Comparison of ENCODE assay signal across 8 cellular contexts in genomic region chr11:60130496-60130895, GRCh38. TPM values are rescaled to one million over a fixed set of nuclear protein-coding genes. Genes with fewer than 3 reads are reported as not detected.
DNase-seq lines count a peak whose midpoint lies in the region; ATAC-seq, FAIRE-seq and TF ChIP-seq lines count a peak whose summit lies in the region.

No MANE protein-coding gene starts in this region.

- no peaks in the 10 kb centered on the region for H3K9me3 Mint-ChIP-seq in CD4-positive, alpha-beta T cell
- H3K9me3 Mint-ChIP-seq in endothelial cell (ENCODE audit: unreplicated experiment): no peaks in the 10 kb centered on the region

- no peak overlapping the region for H3K4me3 ChIP-seq in pancreas

- H3K27me3 ChIP-seq in CD4-positive, alpha-beta T cell (ENCODE audit: control insufficient read depth, insufficient read depth, low read length): no peaks in the 10 kb centered on the region
- H3K27me3 ChIP-seq in pancreas: no peaks in the 10 kb centered on the region

- no peak overlapping the region for H3K4me3 Mint-ChIP-seq in CD4-positive, alpha-beta T cell
- H3K4me3 Mint-ChIP-seq in endothelial cell (ENCODE audit: unreplicated experiment): no peak overlapping the region

- no peaks in the 10 kb centered on the region for H3K27me3 Mint-ChIP-seq in CD4-positive, alpha-beta T cell
- H3K27me3 Mint-ChIP-seq in endothelial cell (ENCODE audit: unreplicated experiment): no peaks in the 10 kb centered on the region

- DNase-seq in CD4-positive, alpha-beta T cell: no peak
- peak; percentile 60 for DNase-seq in NOMO-1 treated with dmso at 0.1 percent for 144 hours (lab: John Stamatoyannopoulos, UW; ENCODE audit: unreplicated experiment)
- peak; percentile 44 for DNase-seq in endothelial cell (ENCODE audit: low spot score)
- DNase-seq in pancreas: peak in 1 of 6 donors; percentile 14
- no peak for DNase-seq in activated effector memory CD4-positive, alpha-beta T cell treated with anti-CD3 and anti-CD28 coated beads, Interleukin-2, amount 50 U/mL, for 16 hours

- POLR2A ChIA-PET in CD4-positive, alpha-beta T cell (lab: Charles Lee): no interaction called here

- TF ChIP-seq CTCF in CD4-positive, alpha-beta T cell (IDR thresholded peaks at IDR 0.05): peak; percentile 22
- TF ChIP-seq CTCF in endothelial cell (IDR thresholded peaks at IDR 0.05; ENCODE audit: unreplicated experiment): peak; percentile 19
- peak in 2 of 4 donors; percentile 22 to 35 for TF ChIP-seq CTCF in pancreas (IDR thresholded peaks at IDR 0.05)

- intact Hi-C loops in CD4-positive, alpha-beta T cell (cut with DNase I, micrococcal nuclease): loop anchor here in 1 of 2 experiments (2.0 kb wide), 1 partner anchor 308 kb away; no protein-coding TSS in a partner anchor
- intact Hi-C loops in pancreas (cut with DNase I): loop anchor here in 1 of 3 donors (5.0 kb wide), 1 partner anchor 308 kb away; no protein-coding TSS in a partner anchor

- CTCF ChIA-PET in CD4-positive, alpha-beta T cell (lab: Charles Lee): no interaction called here

- H3K36me3 Mint-ChIP-seq in CD4-positive, alpha-beta T cell (ENCODE audit: low read depth): no peaks in the 10 kb centered on the region
- no peaks in the 10 kb centered on the region for H3K36me3 Mint-ChIP-seq in endothelial cell (ENCODE audit: low read depth, unreplicated experiment)

- no peak overlapping the region for H3K27ac Mint-ChIP-seq in CD4-positive, alpha-beta T cell
- H3K27ac Mint-ChIP-seq in endothelial cell (ENCODE audit: unreplicated experiment): no peak overlapping the region

- no peaks in the 10 kb centered on the region for H3K9me3 ChIP-seq in CD4-positive, alpha-beta T cell (ENCODE audit: control insufficient read depth, low read length)
- no peaks in the 10 kb centered on the region for H3K9me3 ChIP-seq in pancreas

- H3K27ac ChIP-seq in CD4-positive, alpha-beta T cell (ENCODE audit: low read depth, low read length): no peak overlapping the region
- H3K27ac ChIP-seq in pancreas: no peak overlapping the region

- no peaks in the 10 kb centered on the region for H3K4me1 Mint-ChIP-seq in CD4-positive, alpha-beta T cell (ENCODE audit: low read depth)
- peaks cover 3% of the 10 kb centered on the region for H3K4me1 Mint-ChIP-seq in endothelial cell (ENCODE audit: unreplicated experiment)

- H3K4me1 ChIP-seq in pancreas: no peaks in the 10 kb centered on the region

- no peaks in the 10 kb centered on the region for H3K36me3 ChIP-seq in pancreas

- ATAC-seq in CD4-positive, alpha-beta T cell (ENCODE audit: poor library complexity): no peak
- ATAC-seq in GM19351 (IDR thresholded peaks at IDR 0.05; ENCODE audit: unreplicated experiment): peak; percentile 53
- peak; percentile 69 to 95 (median 84) for ATAC-seq in pancreas
- no peak for ATAC-seq in HG03108 (IDR thresholded peaks at IDR 0.05; ENCODE audit: unreplicated experiment)
- no peak for ATAC-seq in HG03354 (IDR thresholded peaks at IDR 0.05; ENCODE audit: poor library complexity, severe bottlenecking, unreplicated experiment)

- no peak for FAIRE-seq in pancreas (lab: Jason Lieb, UNC)

RNA-seq across cellular contexts. Expression of gene MS4A2, which starts 42.0 kb away (rescaled TPM):
- total RNA-seq in CD4-positive, alpha-beta T cell: not detected
- total RNA-seq in endothelial cell (ENCODE audit: unreplicated experiment): 0.10 TPM
- under 1 TPM in 5 of 6 donors, not detected in 1; 0.09 to 0.93 (median 0.52) TPM for total RNA-seq in pancreas
- under 1 TPM; 0.04 to 0.35 TPM for polyA plus RNA-seq in pancreas

RNA-seq across cellular contexts. Expression of gene MS4A6A, which starts 52.4 kb away (rescaled TPM):
- total RNA-seq in CD4-positive, alpha-beta T cell: 1 to 10 TPM; 3.3 TPM
- not detected for total RNA-seq in endothelial cell (ENCODE audit: unreplicated experiment)
- total RNA-seq in pancreas: 10 to 100 TPM in 3 of 6 donors, 1 to 10 TPM in 3; 3.1 to 69.3 (median 17.6) TPM
- polyA plus RNA-seq in pancreas: 1 to 10 TPM; 6.8 to 7.2 TPM

Comparison
In these comparisons a context has a peak if more than half of its experiments do, and no peak if none do; other contexts are left out.
1. ATAC-seq: peak in GM19351 (single experiment) and pancreas (4 of 4); none in CD4-positive, alpha-beta T cell (single experiment), HG03108 (single experiment) and HG03354 (single experiment).
2. DNase-seq: peak in NOMO-1 treated with dmso at 0.1 percent for 144 hours (single experiment) and endothelial cell (single experiment); none in CD4-positive, alpha-beta T cell (0 of 10) and activated effector memory CD4-positive, alpha-beta T cell treated with anti-CD3 and anti-CD28 coated beads, Interleukin-2, amount 50 U/mL, for 16 hours (single experiment).